In genomic region chr12:122420471-122421262, GRCh38 we compare ENCODE assay signal across 8 cellular contexts. TPM values are rescaled to one million over a fixed set of nuclear protein-coding genes. Genes with fewer than 3 reads are reported as not detected.
DNase-seq lines count a peak whose midpoint lies in the region; ATAC-seq lines count a peak whose summit lies in the region.

No MANE protein-coding gene starts in this region.

- no peaks in the 10 kb centered on the region for H3K9me3 ChIP-seq in adipocyte (ENCODE audit: control insufficient read depth, low read length)
- no peaks in the 10 kb centered on the region for H3K9me3 ChIP-seq in stomach smooth muscle (ENCODE audit: control insufficient read depth in 2 of 2, low read length in 2 of 2)

- no peaks in the 10 kb centered on the region for H3K9me3 Mint-ChIP-seq in activated CD4-positive, alpha-beta T cell treated with anti-CD3 and anti-CD28 coated beads for 36 hours (ENCODE audit: low read depth)

- peak overlapping the region; percentile 89 for H3K27ac Mint-ChIP-seq in activated CD4-positive, alpha-beta T cell treated with anti-CD3 and anti-CD28 coated beads for 36 hours

- DNase-seq in activated CD4-positive, alpha-beta T cell treated with anti-CD3 and anti-CD28 coated beads for 36 hours, result peak; percentile 22
- no peak for DNase-seq in activated CD4-positive, alpha-beta T cell treated with anti-CD3 and anti-CD28 coated beads for 1 hour
- DNase-seq in adipocyte (ENCODE audit: low read depth), result no peak
- peak; percentile 20 for DNase-seq in kidney tubule cell (ENCODE audit: low spot score)
- no peak for DNase-seq in NCI-H1694 (lab: John Stamatoyannopoulos, UW)

- peaks cover 48% of the 10 kb centered on the region for H3K4me1 Mint-ChIP-seq in activated CD4-positive, alpha-beta T cell treated with anti-CD3 and anti-CD28 coated beads for 36 hours

- H3K9ac ChIP-seq in adipocyte (ENCODE audit: low read length) (peak overlapping the region; percentile 98), stomach smooth muscle (ENCODE audit: low read length in 2 of 2) (peak overlapping the region; percentile 95 to 98)

- H3K4me3 ChIP-seq in adipocyte (ENCODE audit: low read length) (peak overlapping the region; percentile 96), stomach smooth muscle (ENCODE audit: low read length in 2 of 2) (peak overlapping the region; percentile 86 to 91)

- CTCF ChIA-PET in activated CD4-positive, alpha-beta T cell treated with anti-CD3 and anti-CD28 coated beads for 36 hours (lab: Charles Lee), result interaction anchor here (0.7 to 3.7 kb wide), 6 partner anchors 8 to 60 kb away, joined by 3 to 12 read pairs (median 6); no protein-coding TSS in a partner anchor

- H3K27me3 Mint-ChIP-seq in activated CD4-positive, alpha-beta T cell treated with anti-CD3 and anti-CD28 coated beads for 36 hours, result no peaks in the 10 kb centered on the region

- no peaks in the 10 kb centered on the region for H3K36me3 ChIP-seq in adipocyte (ENCODE audit: control insufficient read depth, insufficient read depth, low read length, severe bottlenecking)
- no peaks in the 10 kb centered on the region for H3K36me3 ChIP-seq in stomach smooth muscle (ENCODE audit: control insufficient read depth in 2 of 2, insufficient read depth in 2 of 2, low read length in 2 of 2)

- POLR2A ChIA-PET in activated CD4-positive, alpha-beta T cell treated with anti-CD3 and anti-CD28 coated beads for 36 hours (lab: Charles Lee), result interaction anchor here (0.6 to 1.7 kb wide), 4 partner anchors 12 to 80 kb away, joined by 3 to 5 read pairs (median 4); partner anchors contain the start of gene ZCCHC8

- H3K4me3 Mint-ChIP-seq in activated CD4-positive, alpha-beta T cell treated with anti-CD3 and anti-CD28 coated beads for 36 hours, result peak overlapping the region; percentile 91

- H3K27me3 ChIP-seq in adipocyte (replicated peaks; ENCODE audit: control insufficient read depth, insufficient read depth, low read length) (no peaks in the 10 kb centered on the region), stomach smooth muscle (ENCODE audit: control insufficient read depth in 1 of 2, insufficient read depth in 2 of 2, low read length in 2 of 2) (no peaks in the 10 kb centered on the region)

- H3K27ac ChIP-seq in stomach smooth muscle (ENCODE audit: low read length), result peak overlapping the region; percentile 97

- peaks cover 23% of the 10 kb centered on the region for H3K4me1 ChIP-seq in adipocyte (ENCODE audit: control insufficient read depth, insufficient read depth, low read length)
- H3K4me1 ChIP-seq in stomach smooth muscle (ENCODE audit: control insufficient read depth, insufficient read depth, low read length), result peaks cover 31% of the 10 kb centered on the region

- ATAC-seq in activated CD4-positive, alpha-beta T cell treated with anti-CD3 and anti-CD28 coated beads for 36 hours, result no peak
- ATAC-seq in GM18498 (IDR thresholded peaks at IDR 0.05; ENCODE audit: unreplicated experiment) (no peak), HG02610 (IDR thresholded peaks at IDR 0.05; ENCODE audit: unreplicated experiment) (no peak)

- H3K36me3 Mint-ChIP-seq in activated CD4-positive, alpha-beta T cell treated with anti-CD3 and anti-CD28 coated beads for 36 hours (ENCODE audit: low read depth), result peaks cover 11% of the 10 kb centered on the region

- intact Hi-C loops in activated CD4-positive, alpha-beta T cell treated with anti-CD3 and anti-CD28 coated beads for 36 hours (cut with DNase I, micrococcal nuclease), result loop anchor here (1.0 to 5.0 kb wide), 3 partner anchors 8 to 618 kb away; partner anchors contain the start of genes DENR (in 1 of the 2) and SETD1B (in 1 of the 2)

RNA-seq across cellular contexts. Expression of gene CLIP1, which starts 1.8 kb away (rescaled TPM):
- total RNA-seq in activated CD4-positive, alpha-beta T cell treated with anti-CD3 and anti-CD28 coated beads for 36 hours, result 10 to 100 TPM; 53.9 to 58.6 TPM

Comparison
In these comparisons a context has a peak if more than half of its experiments do, and no peak if none do; other contexts are left out.
1. DNase-seq: peak in activated CD4-positive, alpha-beta T cell treated with anti-CD3 and anti-CD28 coated beads for 36 hours (single experiment) and kidney tubule cell (single experiment); none in activated CD4-positive, alpha-beta T cell treated with anti-CD3 and anti-CD28 coated beads for 1 hour (single experiment), adipocyte (single experiment) and NCI-H1694 (single experiment).